In genomic region chr16:57513371-57514102, GRCh38 we compare ENCODE assay signal across 19 cellular contexts. TPM values are rescaled to one million over a fixed set of nuclear protein-coding genes. Genes with fewer than 3 reads are reported as not detected.
DNase-seq lines count a peak whose midpoint lies in the region; ATAC-seq and TF ChIP-seq lines count a peak whose summit lies in the region.
"Had no signal": no experiment of that assay in that cellular context is flagged by ENCODE, and none has a peak within 500 bp of the region (broad histone marks: within the 10 kb centered on the region; RNA-seq: fewer than 3 reads in every experiment).

No MANE protein-coding gene starts in this region.

- H3K27me3 ChIP-seq in BJ (ENCODE audit: control insufficient read depth, insufficient read depth, low read length), result no peaks in the 10 kb centered on the region; the same call in 1 of the 2 replicates
- no peaks in the 10 kb centered on the region for H3K27me3 ChIP-seq in foreskin keratinocyte
- H3K27me3 ChIP-seq: breast epithelium had no signal

- BruUV-seq in Calu3 (replicated peaks; lab: Mats Ljungman, UMichigan), result no TSS peak

- intact Hi-C loops in posterior vena cava (cut with DNase I), result no loop called here
- intact Hi-C loops in Calu3 (cut with micrococcal nuclease; ENCODE audit: unreplicated experiment), result loop anchor here (10.0 kb wide), 1 partner anchor 429 kb away; no protein-coding TSS in a partner anchor

- H3K9me3 ChIP-seq in HEK293 (ENCODE audit: control insufficient read depth, insufficient read depth, low read depth, low read length), result no peaks in the 10 kb centered on the region
- H3K9me3 ChIP-seq in T-helper 17 cell (ENCODE audit: control insufficient read depth, low read length, poor library complexity, severe bottlenecking), result no peaks in the 10 kb centered on the region
- H3K9me3 ChIP-seq: breast epithelium, left ventricle myocardium inferior had no signal

- no peak overlapping the region for H3K27ac Mint-ChIP-seq in T-helper 17 cell
- no peak overlapping the region for H3K27ac Mint-ChIP-seq in Calu3 (ENCODE audit: unreplicated experiment)
- H3K27ac Mint-ChIP-seq: activated CD8-positive, alpha-beta T cell treated with anti-CD3 and anti-CD28 coated beads for 36 hours; activated naive CD8-positive, alpha-beta T cell treated with anti-CD3 and anti-CD28 coated beads, Interleukin-2, amount 50 U/mL, for 24 hours; naive thymus-derived CD8-positive, alpha-beta T cell had no signal

- H3K4me3 Mint-ChIP-seq in T-helper 17 cell (no peak overlapping the region), Calu3 (ENCODE audit: low read depth, unreplicated experiment) (no peak overlapping the region)
- H3K4me3 Mint-ChIP-seq: activated CD8-positive, alpha-beta T cell treated with anti-CD3 and anti-CD28 coated beads for 36 hours; activated naive CD8-positive, alpha-beta T cell treated with anti-CD3 and anti-CD28 coated beads, Interleukin-2, amount 50 U/mL, for 24 hours; naive thymus-derived CD8-positive, alpha-beta T cell had no signal

- CTCF ChIA-PET in BJ (lab: Yijun Ruan, JAX) (interaction anchor here (1.1 to 9.1 kb wide), 4 partner anchors 10 to 213 kb away, joined by 3 to 219 read pairs (median 8); no protein-coding TSS in a partner anchor), HEK293 (lab: Yijun Ruan, JAX) (interaction anchor here (1.8 kb wide), 1 partner anchor 91 kb away, joined by 5 read pairs; no protein-coding TSS in a partner anchor), Calu3 (lab: Charles Lee) (interaction anchor here (0.6 to 1.0 kb wide), 3 partner anchors 13 to 213 kb away, joined by 3 to 6 read pairs (median 3); no protein-coding TSS in a partner anchor)

- DNase-seq in BJ (ENCODE audit: low read depth) (peak; percentile 35), islet precursor cell (peak; percentile 98), posterior vena cava (ENCODE audit: low spot score) (peak; percentile 79), T-helper 17 cell (no peak), Calu3 (no peak), foreskin keratinocyte (no peak), caudate nucleus (lab: John Stamatoyannopoulos, UW) (no peak)
- DNase-seq: activated CD8-positive, alpha-beta T cell treated with anti-CD3 and anti-CD28 coated beads for 36 hours; activated naive CD8-positive, alpha-beta T cell treated with anti-CD3 and anti-CD28 coated beads, Interleukin-2, amount 50 U/mL, for 24 hours; activated T-cell treated with anti-CD3 and anti-CD28 coated beads, Interleukin-2, amount 50 U/mL, for 48 hours; hippocampal formation; left ventricle myocardium inferior; NCI-H2107; retina; stimulated activated CD4-positive, alpha-beta T cell treated with anti-CD3 and anti-CD28 coated beads, Interleukin-1b, Interleukin-23, amount 100 ng/mL, for 48 hours had no signal

- TF ChIP-seq CTCF in BJ (IDR thresholded peaks at IDR 0.05; ENCODE audit: insufficient read depth, low read depth, low read length) (no peak), HEK293 (tag by site-specific recombination; IDR thresholded peaks at IDR 0.05) (no peak), Calu3 (IDR thresholded peaks at IDR 0.05; ENCODE audit: unreplicated experiment) (no peak), foreskin keratinocyte (conservative IDR thresholded peaks at IDR 0.05) (no peak)

- H3K36me3 ChIP-seq in BJ (ENCODE audit: control insufficient read depth, insufficient read depth, low read length), result peaks cover 8% of the 10 kb centered on the region
- peaks cover 0 to 16% of the 10 kb centered on the region in 2 experiments; a peak in 2 of 3 replicates for H3K36me3 ChIP-seq in HEK293 (ENCODE audit: control insufficient read depth in 2 of 2, insufficient read depth in 1 of 2, low read length in 2 of 2)
- H3K36me3 ChIP-seq: breast epithelium, WERI-Rb-1 had no signal

- H3K4me1 Mint-ChIP-seq in T-helper 17 cell (peaks cover 5% of the 10 kb centered on the region), Calu3 (ENCODE audit: low read depth, unreplicated experiment) (no peaks in the 10 kb centered on the region)
- H3K4me1 Mint-ChIP-seq: activated naive CD8-positive, alpha-beta T cell treated with anti-CD3 and anti-CD28 coated beads, Interleukin-2, amount 50 U/mL, for 24 hours; naive thymus-derived CD8-positive, alpha-beta T cell had no signal

- H3K27me3 Mint-ChIP-seq in T-helper 17 cell, result no peaks in the 10 kb centered on the region
- peaks cover 8% of the 10 kb centered on the region for H3K27me3 Mint-ChIP-seq in Calu3 (ENCODE audit: unreplicated experiment)
- H3K27me3 Mint-ChIP-seq: activated CD8-positive, alpha-beta T cell treated with anti-CD3 and anti-CD28 coated beads for 36 hours; activated naive CD8-positive, alpha-beta T cell treated with anti-CD3 and anti-CD28 coated beads, Interleukin-2, amount 50 U/mL, for 24 hours; naive thymus-derived CD8-positive, alpha-beta T cell had no signal

- H3K4me1 ChIP-seq in HEK293 (ENCODE audit: control insufficient read depth, insufficient read depth, low read length) (peaks cover 2% of the 10 kb centered on the region; the same call in 1 of the 2 replicates), foreskin keratinocyte (no peaks in the 10 kb centered on the region)
- H3K4me1 ChIP-seq: breast epithelium had no signal

- H3K36me3 Mint-ChIP-seq in T-helper 17 cell (ENCODE audit: low read depth), result peaks cover 6% of the 10 kb centered on the region
- no peaks in the 10 kb centered on the region for H3K36me3 Mint-ChIP-seq in Calu3 (ENCODE audit: insufficient read depth, unreplicated experiment)

- POLR2A ChIA-PET in BJ (lab: Charles Lee), result no interaction called here
- POLR2A ChIA-PET in HEK293 (lab: Yijun Ruan, JAX), result interaction anchor here (0.8 to 1.1 kb wide), 2 partner anchors 51 to 66 kb away, joined by 3 read pairs; partner anchors contain the start of genes CIAPIN1, COQ9 and POLR2C

- no peaks in the 10 kb centered on the region for H3K9me3 Mint-ChIP-seq in Calu3 (ENCODE audit: low read depth, unreplicated experiment)
- H3K9me3 Mint-ChIP-seq: activated CD8-positive, alpha-beta T cell treated with anti-CD3 and anti-CD28 coated beads for 36 hours; activated naive CD8-positive, alpha-beta T cell treated with anti-CD3 and anti-CD28 coated beads, Interleukin-2, amount 50 U/mL, for 24 hours; naive thymus-derived CD8-positive, alpha-beta T cell had no signal

- no peak overlapping the region for H3K27ac ChIP-seq in HEK293 (ENCODE audit: extremely low read depth, low read depth, low read length)
- H3K27ac ChIP-seq in foreskin keratinocyte, result no peak overlapping the region
- no peak overlapping the region for H3K27ac ChIP-seq in caudate nucleus (ENCODE audit: low read depth, low read length)
- H3K27ac ChIP-seq: breast epithelium had no signal

- ATAC-seq in T-helper 17 cell, result no peak
- ATAC-seq in foreskin keratinocyte, result no peak
- ATAC-seq: activated CD8-positive, alpha-beta T cell treated with anti-CD3 and anti-CD28 coated beads for 36 hours; activated naive CD8-positive, alpha-beta T cell treated with anti-CD3 and anti-CD28 coated beads, Interleukin-2, amount 50 U/mL, for 24 hours; naive thymus-derived CD8-positive, alpha-beta T cell had no signal

- H3K4me3 ChIP-seq in BJ (ENCODE audit: low read depth, low read length) (no peak overlapping the region), HEK293 (ENCODE audit: low read depth, low read length) (no peak overlapping the region)
- H3K4me3 ChIP-seq: breast epithelium, left ventricle myocardium inferior had no signal

TF ChIP-seq in HEK293, 187 proteins besides CTCF, POLR2A, EP300 and RAD21 (continues in another document):
- TF ChIP-seq ZNF175 (tag by site-specific recombination; IDR thresholded peaks at IDR 0.05) (no peak), SP3 (tag by site-specific recombination; IDR thresholded peaks at IDR 0.05) (no peak), ZNF529 (tag by site-specific recombination; IDR thresholded peaks at IDR 0.05; ENCODE audit: insufficient replicate concordance) (no peak), ZNF335 (tag by site-specific recombination; conservative IDR thresholded peaks at IDR 0.05) (peak; percentile 63), IKZF3 (tag by site-specific recombination; IDR thresholded peaks at IDR 0.05) (no peak), ZNF645 (tag by site-specific recombination; IDR thresholded peaks at IDR 0.05) (no peak), OVOL3 (tag by site-specific recombination; IDR thresholded peaks at IDR 0.05) (no peak), ZNF423 (tag by site-specific recombination; IDR thresholded peaks at IDR 0.05) (0 out of 2 replicates have a peak, but pooled peaks have one; percentile 30), KLF1 (tag by site-specific recombination; IDR thresholded peaks at IDR 0.05) (peak; percentile 84), ZNF394 (tag by site-specific recombination; IDR thresholded peaks at IDR 0.05; ENCODE audit: borderline replicate concordance) (no peak)

RNA-seq across cellular contexts. Expression of gene CCDC102A, which starts 22.8 kb away (rescaled TPM):
- polyA plus RNA-seq in BJ (2011; rRNA removed), result 8.2 and 13.6 TPM in 2 replicates
- 4.0 and 4.5 TPM in 2 replicates for polyA minus RNA-seq in BJ (2011; rRNA and poly(A)+ RNA removed)
- total RNA-seq in posterior vena cava, result 10 to 100 TPM; 16.9 to 18.3 TPM
- 1 to 10 TPM; 3.1 to 4.9 TPM for total RNA-seq in T-helper 17 cell
- 6.8 and 7.9 TPM in 2 replicates for total RNA-seq in Calu3 (2022)
- 4.9 and 5.1 TPM in 2 replicates for total RNA-seq in foreskin keratinocyte
- 4.0 and 4.2 TPM in 2 replicates for polyA plus RNA-seq in foreskin keratinocyte

RNA-seq across cellular contexts. Expression of gene DOK4, which starts 27.2 kb away (rescaled TPM):
- 28.3 and 40.0 TPM in 2 replicates for polyA plus RNA-seq in BJ (2011; rRNA removed)
- 14.7 and 35.3 TPM in 2 replicates for polyA minus RNA-seq in BJ (2011; rRNA and poly(A)+ RNA removed)
- total RNA-seq in posterior vena cava, result 10 to 100 TPM; 29.2 to 31.1 TPM
- 1 to 10 TPM; 1.8 to 2.6 TPM for total RNA-seq in T-helper 17 cell
- total RNA-seq in Calu3 (2022), result 23.0 and 34.7 TPM in 2 replicates
- 12.8 and 15.8 TPM in 2 replicates for total RNA-seq in foreskin keratinocyte
- polyA plus RNA-seq in foreskin keratinocyte, result 10.4 and 13.8 TPM in 2 replicates

RNA-seq across cellular contexts. Expression of gene ADGRG5, which starts 28.9 kb away (rescaled TPM):
- polyA plus RNA-seq in BJ (2011; rRNA removed), result not detected in 2 replicates
- polyA minus RNA-seq in BJ (2011; rRNA and poly(A)+ RNA removed), result not detected in 2 replicates
- under 1 TPM; 0.05 to 0.32 TPM for total RNA-seq in posterior vena cava
- total RNA-seq in T-helper 17 cell, result 1 to 10 TPM; 1.6 to 2.8 TPM
- 0.85 and 1.5 TPM in 2 replicates for total RNA-seq in Calu3 (2022)
- not detected in 2 replicates for total RNA-seq in foreskin keratinocyte
- 0.02 TPM in 1 of 2 replicates, not detected in the other for polyA plus RNA-seq in foreskin keratinocyte
- total RNA-seq: left ventricle myocardium inferior had no signal

RNA-seq across cellular contexts. Expression of gene POLR2C, which starts 51.1 kb away (rescaled TPM):
- 127 and 176 TPM in 2 replicates for polyA plus RNA-seq in BJ (2011; rRNA removed)
- 104 and 160 TPM in 2 replicates for polyA minus RNA-seq in BJ (2011; rRNA and poly(A)+ RNA removed)
- total RNA-seq in posterior vena cava, result 10 to 100 TPM; 39.4 to 40.3 TPM
- 10 to 100 TPM; 76.1 to 82.6 TPM for total RNA-seq in T-helper 17 cell
- 69.4 and 80.0 TPM in 2 replicates for total RNA-seq in Calu3 (2022)
- total RNA-seq in foreskin keratinocyte, result 57.8 and 58.3 TPM in 2 replicates
- 49.8 and 55.8 TPM in 2 replicates for polyA plus RNA-seq in foreskin keratinocyte

Comparison
In these comparisons a context has a peak if more than half of its experiments do, and no peak if none do; other contexts are left out.
1. DNase-seq: peak in BJ (single experiment), islet precursor cell (single experiment) and posterior vena cava (single experiment); none in T-helper 17 cell (0 of 3), Calu3 (single experiment), foreskin keratinocyte (0 of 2) and caudate nucleus (0 of 61).